Comparison of ENCODE assay signal across 17 cellular contexts in genomic region chr7:115146148-115146547, GRCh38.
DNase-seq lines count a peak whose midpoint lies in the region; ATAC-seq and TF ChIP-seq lines count a peak whose summit lies in the region.
"Had no signal": no experiment of that assay in that cellular context is flagged by ENCODE, and none has a peak within 500 bp of the region (broad histone marks: within the 10 kb centered on the region; RNA-seq: fewer than 3 reads in every experiment).

No MANE protein-coding gene starts in this region.

- no peaks in the 10 kb centered on the region for H3K9me3 Mint-ChIP-seq in activated T-helper 17 cell treated with anti-CD3 and anti-CD28 coated beads, Interleukin-2, amount 50 U/mL, for 72 hours
- H3K9me3 Mint-ChIP-seq: T-helper 1 cell treated with Interleukin-12 subunit alpha and Interleukin-12 subunit beta and Interleukin-4 antibody, amounts not matched to agents 30 μg/mL and 1 μg/mL, for 36 hours had no signal

- peak overlapping the region in 2 of 4 donors; percentile 31 to 67 for H3K27ac ChIP-seq in upper lobe of left lung
- H3K27ac ChIP-seq: adrenal gland had no signal

- peak overlapping the region; percentile 89 for H3K27ac Mint-ChIP-seq in activated T-helper 17 cell treated with anti-CD3 and anti-CD28 coated beads, Interleukin-2, amount 50 U/mL, for 72 hours
- H3K27ac Mint-ChIP-seq: T-helper 1 cell treated with Interleukin-12 subunit alpha and Interleukin-12 subunit beta and Interleukin-4 antibody, amounts not matched to agents 30 μg/mL and 1 μg/mL, for 36 hours had no signal

- TF ChIP-seq CTCF in upper lobe of left lung (IDR thresholded peaks at IDR 0.05): peak in 2 of 6 experiments; percentile 22 to 42

- H3K4me3 Mint-ChIP-seq in activated T-helper 17 cell treated with anti-CD3 and anti-CD28 coated beads, Interleukin-2, amount 50 U/mL, for 72 hours: peak overlapping the region; percentile 62
- H3K4me3 Mint-ChIP-seq: T-helper 1 cell treated with Interleukin-12 subunit alpha and Interleukin-12 subunit beta and Interleukin-4 antibody, amounts not matched to agents 30 μg/mL and 1 μg/mL, for 36 hours had no signal

- no peak overlapping the region for H3K4me3 ChIP-seq in upper lobe of left lung
- H3K4me3 ChIP-seq: adrenal gland; BLaER1 treated with 17β-estradiol and CSF1 and Interleukin-3, amounts not matched to agents 10 nM and 100 nM had no signal

- peak; percentile 14 for DNase-seq in LoVo (ENCODE audit: low spot score)
- peak; percentile 58 for DNase-seq in left kidney (ENCODE audit: low read depth, low spot score)
- DNase-seq in upper lobe of left lung: peak in 1 of 2 donors; percentile 43
- DNase-seq in activated CD4-positive, alpha-beta T cell treated with anti-CD3 and anti-CD28 coated beads for 4 hours: no peak
- no peak for DNase-seq in AG20443 (ENCODE audit: low spot score)
- DNase-seq in HK-2 (ENCODE audit: unreplicated experiment): no peak
- DNase-seq: adrenal gland; caudate nucleus; effector CD4-positive, alpha-beta T cell; kidney glomerular epithelial cell; NCI-H1417 treated with DMSO at 0.1 percent for 48 hours; NCI-H226; SHP77 treated with DMSO at 0.1 percent for 48 hours; stimulated activated CD4-positive, alpha-beta T cell treated with anti-CD3 and anti-CD28 coated beads, Interleukin-4, amount 100 ng/mL, for 24 hours had no signal

- TF ChIP-seq POLR2A in upper lobe of left lung (IDR thresholded peaks at IDR 0.05): no peak

- no peak for TF ChIP-seq EP300 in upper lobe of left lung (IDR thresholded peaks at IDR 0.05)

- no peaks in the 10 kb centered on the region for H3K27me3 ChIP-seq in upper lobe of left lung
- H3K27me3 ChIP-seq: adrenal gland; BLaER1 treated with 17β-estradiol and CSF1 and Interleukin-3, amounts not matched to agents 10 nM and 100 nM had no signal

- peaks cover 6% of the 10 kb centered on the region for H3K4me1 Mint-ChIP-seq in activated T-helper 17 cell treated with anti-CD3 and anti-CD28 coated beads, Interleukin-2, amount 50 U/mL, for 72 hours

- no peaks in the 10 kb centered on the region for H3K36me3 ChIP-seq in upper lobe of left lung
- H3K36me3 ChIP-seq: adrenal gland; BLaER1 treated with 17β-estradiol and CSF1 and Interleukin-3, amounts not matched to agents 10 nM and 100 nM had no signal

- no peaks in the 10 kb centered on the region for H3K36me3 Mint-ChIP-seq in activated T-helper 17 cell treated with anti-CD3 and anti-CD28 coated beads, Interleukin-2, amount 50 U/mL, for 72 hours (ENCODE audit: low read depth)

- peak; percentile 76 for ATAC-seq in activated T-helper 17 cell treated with anti-CD3 and anti-CD28 coated beads, Interleukin-2, amount 50 U/mL, for 72 hours (replicated peaks)
- ATAC-seq in upper lobe of left lung (ENCODE audit: low FRiP score in 2 of 2): peak; percentile 43 to 45

- H3K9me3 ChIP-seq in upper lobe of left lung: no peaks in the 10 kb centered on the region
- H3K9me3 ChIP-seq: adrenal gland had no signal

- WGBS in upper lobe of left lung, 2 donors: 66 to 79% methylated on average over 3 of the region's 3 CpGs

- H3K27me3 Mint-ChIP-seq in activated T-helper 17 cell treated with anti-CD3 and anti-CD28 coated beads, Interleukin-2, amount 50 U/mL, for 72 hours: no peaks in the 10 kb centered on the region

- peaks cover 0 to 13% (median 5%) of the 10 kb centered on the region in 4 donors for H3K4me1 ChIP-seq in upper lobe of left lung
- H3K4me1 ChIP-seq: adrenal gland had no signal

Comparison
In these comparisons a context has a peak if more than half of its experiments do, and no peak if none do; other contexts are left out.
1. DNase-seq: peak in LoVo (single experiment) and left kidney (single experiment); none in activated CD4-positive, alpha-beta T cell treated with anti-CD3 and anti-CD28 coated beads for 4 hours (0 of 2), AG20443 (single experiment) and HK-2 (single experiment).